ENCODE assay signal across 9 cellular contexts in genomic region chr11:794766-795637, GRCh38. TPM values are rescaled to one million over a fixed set of nuclear protein-coding genes. Genes with fewer than 3 reads are reported as not detected.
DNase-seq lines count a peak whose midpoint lies in the region; ATAC-seq, FAIRE-seq and TF ChIP-seq lines count a peak whose summit lies in the region.
"Had no signal": no experiment of that assay in that cellular context is flagged by ENCODE, and none has a peak within 500 bp of the region (broad histone marks: within the 10 kb centered on the region; RNA-seq: fewer than 3 reads in every experiment).

No MANE protein-coding gene starts in this region.

- H3K36me3 ChIP-seq in IMR-90 (ENCODE audit: control insufficient read depth, insufficient read depth, low read length) (peaks cover 30% of the 10 kb centered on the region; the same call in 1 of the 2 replicates), astrocyte (ENCODE audit: insufficient read depth, low read length) (no peaks in the 10 kb centered on the region), mucosa of rectum (ENCODE audit: control insufficient read depth in 2 of 2, insufficient read depth in 2 of 2, low read length in 2 of 2) (peaks cover 0 to 2% of the 10 kb centered on the region in 2 donors), neural progenitor cell (no peaks in the 10 kb centered on the region)

- no TSS peak for BruUV-seq in IMR-90 (replicated peaks; lab: Mats Ljungman, UMichigan)

- peak overlapping the region; percentile 72 for H3K4ac ChIP-seq in IMR-90 (ENCODE audit: low read depth, low read length)

- H3K4me3 ChIP-seq in AG10803 (ENCODE audit: low read length) (peak overlapping the region; percentile 77), IMR-90 (ENCODE audit: insufficient read depth, low read depth, low read length) (peak overlapping the region; percentile 88), astrocyte (ENCODE audit: insufficient read depth, low read depth, low read length) (no peak overlapping the region), mucosa of rectum (ENCODE audit: low read length in 2 of 2) (peak overlapping the region; percentile 41 to 50), neural progenitor cell (no peak overlapping the region)

- peaks cover 18% of the 10 kb centered on the region for H4K20me1 ChIP-seq in IMR-90 (ENCODE audit: insufficient read depth, low read length)
- H4K20me1 ChIP-seq in astrocyte (ENCODE audit: insufficient read depth, low read length): peaks cover 54% of the 10 kb centered on the region
- peaks cover 43% of the 10 kb centered on the region for H4K20me1 ChIP-seq in neural progenitor cell (ENCODE audit: low read depth)

- in situ Hi-C loops in IMR-90 (cut with MboI; ENCODE audit: low sequenced_read_pairs) (no loop called here), KBM-7 (cut with MboI; ENCODE audit: low pct_unique_long_range_greater_than_20kb, low sequenced_read_pairs) (no loop called here)

- ATAC-seq in IMR-90 (ENCODE audit: low read depth): no peak
- no peak for ATAC-seq in HG03280 (IDR thresholded peaks at IDR 0.05; ENCODE audit: unreplicated experiment)

- FAIRE-seq in astrocyte (lab: Jason Lieb, UNC): no peak

- no peak overlapping the region for H3K14ac ChIP-seq in IMR-90 (replicated peaks; ENCODE audit: low read depth, low read length)

- POLR2A ChIA-PET in IMR-90 (lab: Charles Lee; ENCODE audit: unreplicated experiment): no interaction called here

- intact Hi-C loops in IMR-90 (cut with micrococcal nuclease): no loop called here

- H2AFZ ChIP-seq in IMR-90 (replicated peaks; ENCODE audit: low read length, poor library complexity) (peak overlapping the region; percentile 40), astrocyte (ENCODE audit: low read depth, low read length) (no peak overlapping the region), neural progenitor cell (replicated peaks) (no peak overlapping the region)

- H2BK120ac ChIP-seq in IMR-90 (ENCODE audit: low read depth, low read length): no peak overlapping the region

- no peak overlapping the region for H4K5ac ChIP-seq in IMR-90 (ENCODE audit: low read depth, low read length)

- peak overlapping the region; percentile 97 for H3K4me2 ChIP-seq in IMR-90 (ENCODE audit: low read depth, low read length)
- H3K4me2 ChIP-seq in astrocyte (ENCODE audit: low read length): peak overlapping the region; percentile 96
- H3K4me2 ChIP-seq in neural progenitor cell: no peak overlapping the region

- H3K9me3 ChIP-seq in IMR-90 (ENCODE audit: control insufficient read depth, insufficient read depth, low read length): no peaks in the 10 kb centered on the region
- H3K9me3 ChIP-seq in astrocyte (ENCODE audit: insufficient read depth, low read depth, low read length): no peaks in the 10 kb centered on the region
- no peaks in the 10 kb centered on the region for H3K9me3 ChIP-seq in mucosa of rectum (ENCODE audit: control insufficient read depth in 2 of 2, low read length in 2 of 2)
- no peaks in the 10 kb centered on the region for H3K9me3 ChIP-seq in neural progenitor cell (ENCODE audit: low read depth)

- no peak overlapping the region for H2BK20ac ChIP-seq in IMR-90 (ENCODE audit: low read depth, low read length)

- peaks cover 23% of the 10 kb centered on the region for H3F3A ChIP-seq in neural progenitor cell (ENCODE audit: low read depth)

- H3K4me3 Mint-ChIP-seq in astrocyte (ENCODE audit: unreplicated experiment): no peak overlapping the region
- H3K4me3 Mint-ChIP-seq in neural progenitor cell: no peak overlapping the region

- H3K23ac ChIP-seq in IMR-90 (ENCODE audit: low read depth, low read length): no peak overlapping the region

- no peak overlapping the region; a peak in 1 of 4 replicates for H4K8ac ChIP-seq in IMR-90 (ENCODE audit: low read depth in 2 of 2, low read length in 2 of 2)

- H2BK15ac ChIP-seq in IMR-90 (ENCODE audit: low read depth, low read length): no peak overlapping the region; the same call in 2 of the 3 replicates

- no peak for TF ChIP-seq POLR2A in IMR-90 (IDR thresholded peaks at IDR 0.05; ENCODE audit: low read depth, low read length)

- peak overlapping the region; percentile 44 for H2BK5ac ChIP-seq in IMR-90 (ENCODE audit: low read depth, low read length, poor library complexity, severe bottlenecking)

- H3K9me3 Mint-ChIP-seq in astrocyte (ENCODE audit: unreplicated experiment): no peaks in the 10 kb centered on the region
- no peaks in the 10 kb centered on the region for H3K9me3 Mint-ChIP-seq in neural progenitor cell

- CTCF ChIA-PET in IMR-90 (lab: Yijun Ruan, JAX): interaction anchor here (0.7 to 2.7 kb wide), 2 partner anchors 9 to 11 kb away, joined by 3 to 10 read pairs; no protein-coding TSS in a partner anchor

- no peak for DNase-seq in AG10803 (ENCODE audit: low read depth)
- DNase-seq in IMR-90: no peak
- no peak for DNase-seq in astrocyte (ENCODE audit: low read depth)
- no peak for DNase-seq in neural progenitor cell (ENCODE audit: low spot score)
- no peak for DNase-seq in SHP77 treated with DMSO at 0.1 percent for 48 hours (lab: John Stamatoyannopoulos, UW)
- DNase-seq in KBM-7: no peak
- DNase-seq: NCI-H2029 had no signal

- H3K36me3 Mint-ChIP-seq in astrocyte (ENCODE audit: low read depth, unreplicated experiment) (peaks cover 2% of the 10 kb centered on the region), neural progenitor cell (peaks cover 2% of the 10 kb centered on the region)

- H3K27me3 Mint-ChIP-seq in astrocyte (ENCODE audit: low read depth, unreplicated experiment) (no peaks in the 10 kb centered on the region), neural progenitor cell (ENCODE audit: insufficient read depth, low read depth) (peaks cover 7% of the 10 kb centered on the region)

- H3K9ac ChIP-seq in IMR-90 (ENCODE audit: low read depth, low read length) (peak overlapping the region; percentile 42; the same call in 1 of the 2 replicates), astrocyte (ENCODE audit: low read length) (peak overlapping the region; percentile 72), mucosa of rectum (ENCODE audit: low read depth in 1 of 2, low read length in 2 of 2) (peak overlapping the region in 1 of 2 donors; percentile 62), neural progenitor cell (no peak overlapping the region)

- 68% methylated on average over 12 of the region's 38 CpGs; no CpG with 5 or more reads in 1 of the 2 experiments for WGBS in IMR-90 (ENCODE audit: extremely low coverage in 2 of 2, insufficient read length in 1 of 2), 2 experiments

- TF ChIP-seq CTCF in AG10803 (conservative IDR thresholded peaks at IDR 0.05; ENCODE audit: low read length): no peak
- TF ChIP-seq CTCF in IMR-90 (conservative IDR thresholded peaks at IDR 0.05; ENCODE audit: low read depth, low read length): no peak
- no peak for TF ChIP-seq CTCF in astrocyte (IDR thresholded peaks at IDR 0.05; ENCODE audit: insufficient read depth, low read depth, low read length)
- TF ChIP-seq CTCF in neural progenitor cell (IDR thresholded peaks at IDR 0.05): no peak

- peaks cover 4% of the 10 kb centered on the region for H3K79me2 ChIP-seq in astrocyte (ENCODE audit: insufficient read depth, low read length)
- peaks cover 14% of the 10 kb centered on the region for H3K79me2 ChIP-seq in neural progenitor cell (ENCODE audit: low read depth)

- H3K18ac ChIP-seq in IMR-90 (ENCODE audit: low read depth, low read length): no peak overlapping the region; the same call in 1 of the 2 replicates

- H3K27me3 ChIP-seq in IMR-90 (ENCODE audit: control insufficient read depth, insufficient read depth, low read length) (no peaks in the 10 kb centered on the region), astrocyte (ENCODE audit: insufficient read depth, low read length) (no peaks in the 10 kb centered on the region), mucosa of rectum (ENCODE audit: control insufficient read depth in 2 of 2, insufficient read depth in 2 of 2, low read length in 2 of 2) (no peaks in the 10 kb centered on the region), neural progenitor cell (no peaks in the 10 kb centered on the region)

- dilution Hi-C loops in IMR-90 (cut with HindIII; ENCODE audit: low sequenced_read_pairs, unreplicated experiment): no loop called here

- peaks cover 6% of the 10 kb centered on the region; the same call in 1 of the 2 replicates for H3K9me1 ChIP-seq in IMR-90 (ENCODE audit: insufficient read depth, low read length)

- H3K79me1 ChIP-seq in IMR-90 (ENCODE audit: low read depth in 1 of 2, low read length in 2 of 2): peaks cover 0 to 25% of the 10 kb centered on the region in 2 experiments; a peak in 3 of 4 replicates

- H3K27ac Mint-ChIP-seq in astrocyte (ENCODE audit: unreplicated experiment) (no peak overlapping the region), neural progenitor cell (no peak overlapping the region)

- H3K56ac ChIP-seq in IMR-90 (ENCODE audit: extremely low read depth, insufficient read depth, low read length): no peak overlapping the region

- TF ChIP-seq RAD21 in IMR-90 (IDR thresholded peaks at IDR 0.05; ENCODE audit: low read length): no peak

- no peak overlapping the region for H4K91ac ChIP-seq in IMR-90 (ENCODE audit: insufficient read depth, low read depth, low read length)

- no peaks in the 10 kb centered on the region for H3K4me1 Mint-ChIP-seq in astrocyte (ENCODE audit: low read depth, unreplicated experiment)
- peaks cover 20% of the 10 kb centered on the region for H3K4me1 Mint-ChIP-seq in neural progenitor cell

- peak overlapping the region; percentile 96 for H3K27ac ChIP-seq in IMR-90 (ENCODE audit: insufficient read depth, low read length)
- no peak overlapping the region for H3K27ac ChIP-seq in astrocyte (ENCODE audit: low read depth, low read length)
- H3K27ac ChIP-seq in mucosa of rectum (ENCODE audit: low read depth in 2 of 2, low read length in 2 of 2): no peak overlapping the region
- no peak overlapping the region for H3K27ac ChIP-seq in neural progenitor cell

- H2AK9ac ChIP-seq in IMR-90 (replicated peaks; ENCODE audit: low read depth, low read length, poor library complexity): peak overlapping the region; percentile 95

- H3K4me1 ChIP-seq in IMR-90 (ENCODE audit: control insufficient read depth, insufficient read depth, low read length) (peaks cover 13% of the 10 kb centered on the region), astrocyte (ENCODE audit: insufficient read depth, low read length) (peaks cover 16% of the 10 kb centered on the region), mucosa of rectum (ENCODE audit: control insufficient read depth in 2 of 2, insufficient read depth in 2 of 2, low read length in 2 of 2) (peaks cover 17 to 27% of the 10 kb centered on the region in 2 donors), neural progenitor cell (peaks cover 25% of the 10 kb centered on the region)

- H2AK5ac ChIP-seq in IMR-90 (ENCODE audit: low read depth, low read length): peak overlapping the region; percentile 76; the same call in 1 of the 2 replicates

RNA-seq across cellular contexts. Expression of gene SLC25A22, which starts 3.1 kb away (rescaled TPM):
- 7.2 and 8.2 TPM in 2 replicates for total RNA-seq in IMR-90 (2012; rRNA removed)
- polyA plus RNA-seq in IMR-90 (2012; rRNA removed): 41.3 and 48.8 TPM in 2 replicates
- polyA plus RNA-seq in IMR-90 (2012; cell fraction: cytosol; rRNA removed): 33.9 and 46.7 TPM in 2 replicates
- 73.0 and 204 TPM in 2 replicates for polyA plus RNA-seq in IMR-90 (2012; cell fraction: nucleus; rRNA removed; ENCODE audit: low replicate concordance)
- 20.5 and 21.4 TPM in 2 replicates for total RNA-seq in astrocyte
- 11.0 and 38.4 TPM in 2 replicates for total RNA-seq in neural progenitor cell (ENCODE audit: low replicate concordance)

RNA-seq across cellular contexts. Expression of gene CEND1, which starts 5.1 kb away (rescaled TPM):
- total RNA-seq in IMR-90 (2012; rRNA removed): 0.83 and 0.90 TPM in 2 replicates
- 4.0 and 5.0 TPM in 2 replicates for polyA plus RNA-seq in IMR-90 (2012; rRNA removed)
- polyA plus RNA-seq in IMR-90 (2012; cell fraction: cytosol; rRNA removed): 3.3 and 5.1 TPM in 2 replicates
- polyA plus RNA-seq in IMR-90 (2012; cell fraction: nucleus; rRNA removed; ENCODE audit: low replicate concordance): 1.7 and 3.7 TPM in 2 replicates
- total RNA-seq in astrocyte: 0.59 and 0.62 TPM in 2 replicates
- total RNA-seq in neural progenitor cell (ENCODE audit: low replicate concordance): 0.94 and 1.9 TPM in 2 replicates

RNA-seq across cellular contexts. Expression of gene PIDD1, which starts 10.0 kb away (rescaled TPM):
- total RNA-seq in IMR-90 (2012; rRNA removed) (0.56 and 1.3 TPM in 2 replicates), astrocyte (22.2 and 26.8 TPM in 2 replicates), neural progenitor cell (ENCODE audit: low replicate concordance) (4.8 and 34.6 TPM in 2 replicates)
- polyA plus RNA-seq in IMR-90 (2012; rRNA removed): 16.4 and 20.3 TPM in 2 replicates
- polyA plus RNA-seq in IMR-90 (2012; cell fraction: cytosol; rRNA removed): 8.2 and 12.3 TPM in 2 replicates
- polyA plus RNA-seq in IMR-90 (2012; cell fraction: nucleus; rRNA removed; ENCODE audit: low replicate concordance): 104 and 312 TPM in 2 replicates

RNA-seq across cellular contexts. Expression of gene RPLP2, which starts 14.8 kb away (rescaled TPM):
- total RNA-seq in IMR-90 (2012; rRNA removed) (59.9 and 95.0 TPM in 2 replicates), astrocyte (1,592 and 1,666 TPM in 2 replicates), neural progenitor cell (ENCODE audit: low replicate concordance) (418 and 629 TPM in 2 replicates)
- polyA plus RNA-seq in IMR-90 (2012; rRNA removed): 1,851 and 1,897 TPM in 2 replicates
- 794 and 1,177 TPM in 2 replicates for polyA plus RNA-seq in IMR-90 (2012; cell fraction: cytosol; rRNA removed)
- polyA plus RNA-seq in IMR-90 (2012; cell fraction: nucleus; rRNA removed; ENCODE audit: low replicate concordance): 397 and 406 TPM in 2 replicates

RNA-seq across cellular contexts. Expression of gene GATD1, which starts 17.7 kb away (rescaled TPM):
- total RNA-seq in IMR-90 (2012; rRNA removed) (3.0 and 4.2 TPM in 2 replicates), astrocyte (51.9 and 60.0 TPM in 2 replicates), neural progenitor cell (ENCODE audit: low replicate concordance) (24.1 and 52.9 TPM in 2 replicates)
- polyA plus RNA-seq in IMR-90 (2012; rRNA removed): 48.1 and 52.5 TPM in 2 replicates
- 61.4 and 99.9 TPM in 2 replicates for polyA plus RNA-seq in IMR-90 (2012; cell fraction: cytosol; rRNA removed)
- polyA plus RNA-seq in IMR-90 (2012; cell fraction: nucleus; rRNA removed; ENCODE audit: low replicate concordance): 288 and 910 TPM in 2 replicates

Comparison
In these comparisons a context has a peak if more than half of its experiments do, and no peak if none do; other contexts are left out.
1. H3K4me3 ChIP-seq: peak in AG10803 (single experiment), IMR-90 (single experiment) and mucosa of rectum (2 of 2); none in astrocyte (single experiment) and neural progenitor cell (single experiment).